9 cellular contexts compared by ENCODE assay signal in genomic region chr20:31662372-31662854, GRCh38. TPM values are rescaled to one million over a fixed set of nuclear protein-coding genes. Genes with fewer than 3 reads are reported as not detected.
DNase-seq lines count a peak whose midpoint lies in the region; ATAC-seq and TF ChIP-seq lines count a peak whose summit lies in the region.
"Had no signal": no experiment of that assay in that cellular context is flagged by ENCODE, and none has a peak within 500 bp of the region (broad histone marks: within the 10 kb centered on the region; RNA-seq: fewer than 3 reads in every experiment).

No MANE protein-coding gene starts in this region.

- H3K4me1 ChIP-seq in mesodermal cell (ENCODE audit: control insufficient read depth, insufficient read depth, low read length, poor library complexity, severe bottlenecking) (peaks cover 33% of the 10 kb centered on the region), upper lobe of left lung (peaks cover 49 to 60% (median 54%) of the 10 kb centered on the region in 4 donors)

- no peak for DNase-seq in activated naive CD4-positive, alpha-beta T cell treated with anti-CD3 and anti-CD28 coated beads, Interleukin-2, amount 50 U/mL, for 16 hours
- no peak for DNase-seq in upper lobe of left lung
- DNase-seq in GM20000 (ENCODE audit: low spot score), result no peak
- no peak for DNase-seq in GM19240 (ENCODE audit: insufficient read length, low spot score)
- DNase-seq: activated CD8-positive, alpha-beta memory T cell treated with anti-CD3 and anti-CD28 coated beads, Interleukin-2, amount 50 U/mL, for 4 hours had no signal

- no peaks in the 10 kb centered on the region for H3K27me3 ChIP-seq in upper lobe of left lung

- TF ChIP-seq POLR2A in upper lobe of left lung (IDR thresholded peaks at IDR 0.05), result no peak

- peaks cover 43% of the 10 kb centered on the region for H3K4me1 Mint-ChIP-seq in activated naive CD4-positive, alpha-beta T cell treated with anti-CD3 and anti-CD28 coated beads, Interleukin-2, amount 50 U/mL, for 24 hours

- no peak overlapping the region for H3K4me3 ChIP-seq in mesodermal cell (ENCODE audit: extremely low read depth, insufficient read depth, low read length, poor library complexity, severe bottlenecking)
- H3K4me3 ChIP-seq in upper lobe of left lung, result peak overlapping the region in 1 of 4 donors; percentile 44

- TF ChIP-seq CTCF in upper lobe of left lung (IDR thresholded peaks at IDR 0.05) (no peak), GM20000 (IDR thresholded peaks at IDR 0.05; ENCODE audit: extremely low read depth, missing control alignments) (no peak)

- H3K27ac ChIP-seq in angular gyrus (ENCODE audit: low read depth, low read length), result peak overlapping the region; percentile 85
- H3K27ac ChIP-seq in mesodermal cell (ENCODE audit: low read depth, low read length, severe bottlenecking), result peak overlapping the region; percentile 53
- H3K27ac ChIP-seq in upper lobe of left lung, result peak overlapping the region; percentile 23 to 83 (median 76)

- H3K27me3 Mint-ChIP-seq in activated naive CD4-positive, alpha-beta T cell treated with anti-CD3 and anti-CD28 coated beads, Interleukin-2, amount 50 U/mL, for 24 hours, result no peaks in the 10 kb centered on the region

- H3K9me3 Mint-ChIP-seq in activated naive CD4-positive, alpha-beta T cell treated with anti-CD3 and anti-CD28 coated beads, Interleukin-2, amount 50 U/mL, for 24 hours, result no peaks in the 10 kb centered on the region

- peak overlapping the region; percentile 82 for H3K27ac Mint-ChIP-seq in activated naive CD4-positive, alpha-beta T cell treated with anti-CD3 and anti-CD28 coated beads, Interleukin-2, amount 50 U/mL, for 24 hours

- H3K9me3 ChIP-seq in mesodermal cell (ENCODE audit: control insufficient read depth, low read length) (no peaks in the 10 kb centered on the region), upper lobe of left lung (no peaks in the 10 kb centered on the region)

- H3K36me3 Mint-ChIP-seq in activated naive CD4-positive, alpha-beta T cell treated with anti-CD3 and anti-CD28 coated beads, Interleukin-2, amount 50 U/mL, for 24 hours, result peaks cover 3% of the 10 kb centered on the region

- TF ChIP-seq EP300 in upper lobe of left lung (IDR thresholded peaks at IDR 0.05), result no peak

- 71 to 78% methylated on average over 4 to 6 of the region's 6 CpGs for WGBS in mesodermal cell (ENCODE audit: insufficient coverage in 2 of 2), 2 experiments
- 63 to 75% methylated on average over 6 of the region's 6 CpGs for WGBS in upper lobe of left lung, 2 donors

- ATAC-seq in upper lobe of left lung (ENCODE audit: low FRiP score in 2 of 2) (no peak), GM21390 (IDR thresholded peaks at IDR 0.05; ENCODE audit: unreplicated experiment) (no peak)

- H3K36me3 ChIP-seq in mesodermal cell (ENCODE audit: control insufficient read depth, insufficient read depth, low read length), result peaks cover 28% of the 10 kb centered on the region
- peaks cover 0 to 30% (median 19%) of the 10 kb centered on the region in 4 donors for H3K36me3 ChIP-seq in upper lobe of left lung

- peak overlapping the region; percentile 82 for H3K4me3 Mint-ChIP-seq in activated naive CD4-positive, alpha-beta T cell treated with anti-CD3 and anti-CD28 coated beads, Interleukin-2, amount 50 U/mL, for 24 hours

RNA-seq across cellular contexts. Expression of gene COX4I2, which starts 24.7 kb away (rescaled TPM):
- not detected for polyA plus RNA-seq in mesodermal cell (2013, experiment 1 of 2)
- polyA plus RNA-seq in mesodermal cell (2013, experiment 2 of 2), result not detected
- 10 to 100 TPM in 4 of 6 donors, 1 to 10 TPM in 2; 1.9 to 24.3 (median 13.5) TPM for total RNA-seq in upper lobe of left lung

RNA-seq across cellular contexts. Expression of gene ID1, which starts 57.3 kb away (rescaled TPM):
- 455 TPM for polyA plus RNA-seq in mesodermal cell (2013, experiment 1 of 2)
- 320 TPM for polyA plus RNA-seq in mesodermal cell (2013, experiment 2 of 2)
- total RNA-seq in upper lobe of left lung, result 100 to 1,000 TPM; 226 to 911 (median 570) TPM
